Comparison of ENCODE assay signal across 12 cellular contexts in genomic region chr15:63306480-63307073, GRCh38. TPM values are rescaled to one million over a fixed set of nuclear protein-coding genes. Genes with fewer than 3 reads are reported as not detected.
A peak's percentile ranks its signal among the peaks of the same experiment; 100 is the strongest.
DNase-seq lines count a peak whose midpoint lies in the region; ATAC-seq and TF ChIP-seq lines count a peak whose summit lies in the region.
"Had no signal": no experiment of that assay in that cellular context is flagged by ENCODE, and none has a peak within 500 bp of the region (broad histone marks: within the 10 kb centered on the region; RNA-seq: fewer than 3 reads in every experiment).

No MANE protein-coding gene starts in this region.

- H3K79me2 ChIP-seq in OCI-LY7 (ENCODE audit: insufficient read depth, low read depth, low read length): no peaks in the 10 kb centered on the region

- H4K20me1 ChIP-seq in OCI-LY7 (ENCODE audit: insufficient read depth, low read length): no peaks in the 10 kb centered on the region

- intact Hi-C loops in OCI-LY7 (cut with micrococcal nuclease; ENCODE audit: unreplicated experiment): no loop called here

- H3K27me3 ChIP-seq in kidney epithelial cell (ENCODE audit: control insufficient read depth, insufficient read depth, low read length): no peaks in the 10 kb centered on the region

- no peak for TF ChIP-seq CTCF in OCI-LY7 (conservative IDR thresholded peaks at IDR 0.05; ENCODE audit: low read length)
- TF ChIP-seq CTCF in kidney epithelial cell (IDR thresholded peaks at IDR 0.05; ENCODE audit: insufficient read depth, low read length, poor library complexity, severe bottlenecking): no peak

- no peak overlapping the region for H3K27ac ChIP-seq in OCI-LY7 (ENCODE audit: low read depth, low read length, poor library complexity, severe bottlenecking)

- no peak overlapping the region for H3K4me2 ChIP-seq in OCI-LY7 (ENCODE audit: low read length)

- no peaks in the 10 kb centered on the region for H3K36me3 ChIP-seq in OCI-LY7 (ENCODE audit: insufficient read depth, low read length)
- H3K36me3 ChIP-seq in kidney epithelial cell (ENCODE audit: control insufficient read depth, insufficient read depth, low read length): no peaks in the 10 kb centered on the region

- BruUV-seq in OCI-LY7 (replicated peaks; lab: Mats Ljungman, UMichigan): TSS peak; percentile 36

- H3K4me1 ChIP-seq in OCI-LY7 (ENCODE audit: insufficient read depth, low read length, poor library complexity, severe bottlenecking): no peaks in the 10 kb centered on the region

- DNase-seq in ACHN: peak; percentile 37
- DNase-seq in OCI-LY7 (ENCODE audit: low spot score): no peak
- peak; percentile 47 for DNase-seq in kidney epithelial cell (ENCODE audit: low read depth)
- DNase-seq in mucosa of gallbladder (ENCODE audit: low spot score): peak; percentile 47
- DNase-seq in stimulated activated CD4-positive, alpha-beta T cell treated with anti-CD3 and anti-CD28 coated beads, Interleukin-2, amount 100 ng/mL, for 48 hours: no peak
- DNase-seq in SIG-M5 treated with dmso at 0.1 percent for 504 hours (lab: John Stamatoyannopoulos, UW; ENCODE audit: unreplicated experiment): no peak
- DNase-seq: CD8-positive, alpha-beta T cell; H7; NCI-H1436 treated with DMSO at 0.1 percent for 48 hours; NCI-H2107; SHP77 had no signal

- CTCF ChIA-PET in OCI-LY7 (lab: Charles Lee; ENCODE audit: unreplicated experiment): no interaction called here

- H3K9me2 ChIP-seq in OCI-LY7 (ENCODE audit: insufficient read depth, low read length): no peaks in the 10 kb centered on the region

- H3K9me3 ChIP-seq in OCI-LY7 (ENCODE audit: low read length): no peaks in the 10 kb centered on the region

- H2AFZ ChIP-seq in OCI-LY7 (ENCODE audit: low read length): no peak overlapping the region

- in situ Hi-C loops in ACHN (cut with HindIII; ENCODE audit: low pct_ligation_motif_present, low pct_unique_long_range_greater_than_20kb, low sequenced_read_pairs): no loop called here

- POLR2A ChIA-PET in OCI-LY7 (lab: Charles Lee): no interaction called here

- ATAC-seq in HG03280 (IDR thresholded peaks at IDR 0.05; ENCODE audit: unreplicated experiment): no peak
- ATAC-seq: CD8-positive, alpha-beta T cell had no signal

- H3K4me3 ChIP-seq in OCI-LY7 (ENCODE audit: low read depth, low read length, poor library complexity, severe bottlenecking) (no peak overlapping the region), kidney epithelial cell (ENCODE audit: low read depth, low read length) (no peak overlapping the region)

RNA-seq across cellular contexts. Expression of gene APH1B, which starts 29.2 kb away (rescaled TPM):
- total RNA-seq in OCI-LY7 (2014; rRNA removed; shearing (Covaris generic)): 6.1 and 8.3 TPM in 2 replicates
- total RNA-seq in OCI-LY7 (2022) (24.1 and 25.5 TPM in 2 replicates), kidney epithelial cell (10.2 and 12.1 TPM in 2 replicates), mucosa of gallbladder (28.1 TPM)

Comparison
In these comparisons a context has a peak if more than half of its experiments do, and no peak if none do; other contexts are left out.
1. DNase-seq: peak in ACHN (single experiment), kidney epithelial cell (single experiment) and mucosa of gallbladder (single experiment); none in OCI-LY7 (single experiment), stimulated activated CD4-positive, alpha-beta T cell treated with anti-CD3 and anti-CD28 coated beads, Interleukin-2, amount 100 ng/mL, for 48 hours (0 of 2) and SIG-M5 treated with dmso at 0.1 percent for 504 hours (single experiment).